Comparison of ENCODE assay signal across 8 cellular contexts in the genomic region with DNA sequence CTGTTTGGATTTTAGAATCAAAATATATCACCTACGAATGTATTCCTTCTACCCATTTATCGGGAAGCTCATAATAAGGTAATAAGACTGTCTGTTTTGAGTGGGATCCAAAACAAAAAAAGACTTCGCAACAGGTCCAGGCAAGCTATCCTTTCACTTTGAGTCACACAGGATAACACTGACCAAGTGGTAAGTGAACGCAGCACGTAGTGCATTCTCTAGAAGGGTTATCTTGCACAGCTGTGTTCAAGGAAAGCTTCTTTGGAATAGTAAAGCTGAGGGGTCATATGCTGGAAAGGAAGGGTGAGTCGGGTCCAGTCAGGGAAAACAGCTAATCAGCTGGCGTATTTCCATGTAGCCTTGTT.
DNase-seq lines count a peak whose midpoint lies in the region; ATAC-seq and TF ChIP-seq lines count a peak whose summit lies in the region.

No MANE protein-coding gene starts in this region.

- no peak overlapping the region for H2AFZ ChIP-seq in Loucy (ENCODE audit: low read length)

- DNase-seq in fibroblast of mammary gland (ENCODE audit: low read depth) (peak; percentile 25), NCI-H69 (lab: John Stamatoyannopoulos, UW) (no peak), NCI-H187 (lab: John Stamatoyannopoulos, UW) (no peak), germinal center (ENCODE audit: low spot score) (no peak)
- no peak for DNase-seq in stimulated activated CD4-positive, alpha-beta T cell treated with anti-CD3 and anti-CD28 coated beads, Interleukin-4, amount 100 ng/mL, for 24 hours

- no peaks in the 10 kb centered on the region for H3F3A ChIP-seq in Loucy (ENCODE audit: low read depth)

- no peaks in the 10 kb centered on the region for H3K9me2 ChIP-seq in Loucy (replicated peaks; ENCODE audit: low read depth, low read length)

- H3K36me3 ChIP-seq in Loucy (ENCODE audit: insufficient read depth, low read length) (no peaks in the 10 kb centered on the region), rectal smooth muscle tissue (ENCODE audit: control insufficient read depth, insufficient read depth, low read length) (no peaks in the 10 kb centered on the region)

- ATAC-seq in GM19351 (IDR thresholded peaks at IDR 0.05; ENCODE audit: unreplicated experiment) = peak; percentile 68

- H3K79me2 ChIP-seq in Loucy (ENCODE audit: insufficient read depth, low read length) = no peaks in the 10 kb centered on the region

- H3K4me3 ChIP-seq in Loucy (ENCODE audit: low read length, poor library complexity, severe bottlenecking) (peak overlapping the region; percentile 64), fibroblast of mammary gland (ENCODE audit: control insufficient read depth, low read depth, low read length) (no peak overlapping the region), rectal smooth muscle tissue (ENCODE audit: low read length) (peak overlapping the region; percentile 57)

- peak overlapping the region; percentile 79 for H3K4me2 ChIP-seq in Loucy (ENCODE audit: low read depth, low read length, poor library complexity, severe bottlenecking)

- no peak for TF ChIP-seq CTCF in Loucy (conservative IDR thresholded peaks at IDR 0.05; ENCODE audit: low read length)
- TF ChIP-seq CTCF in fibroblast of mammary gland (conservative IDR thresholded peaks at IDR 0.05; ENCODE audit: control insufficient read depth, insufficient read depth, low read depth, low read length) = no peak

- no peak overlapping the region for H3K27ac ChIP-seq in rectal smooth muscle tissue (ENCODE audit: low read depth, low read length)

- H3K9me3 ChIP-seq in Loucy (ENCODE audit: insufficient read depth, low read depth, low read length) = no peaks in the 10 kb centered on the region

- H3K27me3 ChIP-seq in Loucy (ENCODE audit: insufficient read depth, low read length, poor library complexity, severe bottlenecking) = peaks cover 12% of the 10 kb centered on the region
- H3K27me3 ChIP-seq in rectal smooth muscle tissue (ENCODE audit: control insufficient read depth, insufficient read depth, low read length) = peaks cover 13% of the 10 kb centered on the region

- H4K20me1 ChIP-seq in Loucy (ENCODE audit: insufficient read depth, low read length, poor library complexity, severe bottlenecking) = no peaks in the 10 kb centered on the region

- H3K9ac ChIP-seq in Loucy (ENCODE audit: low read depth, low read length, poor library complexity, severe bottlenecking) = no peak overlapping the region
- no peak overlapping the region for H3K9ac ChIP-seq in rectal smooth muscle tissue (ENCODE audit: low read length)

- H3K4me1 ChIP-seq in Loucy (ENCODE audit: insufficient read depth, low read length, poor library complexity, severe bottlenecking) = peaks cover 24% of the 10 kb centered on the region
- no peaks in the 10 kb centered on the region for H3K4me1 ChIP-seq in rectal smooth muscle tissue (ENCODE audit: control insufficient read depth, insufficient read depth, low read length)
